14 cellular contexts compared by ENCODE assay signal in genomic region chr20:58054082-58054481, GRCh38.
"Had no signal": no experiment of that assay in that cellular context is flagged by ENCODE, and none has a peak within 500 bp of the region (broad histone marks: within the 10 kb centered on the region; RNA-seq: fewer than 3 reads in every experiment).

No MANE protein-coding gene starts in this region.

- H3K27ac Mint-ChIP-seq: dendritic cell treated with granulocyte-macrophage colony-stimulating factor and Interleukin-4, amounts not matched to agents 40 ng/mL and 50 ng/mL, for 4 days; effector memory CD8-positive, alpha-beta T cell had no signal

- H3K4me3 Mint-ChIP-seq: dendritic cell treated with granulocyte-macrophage colony-stimulating factor and Interleukin-4, amounts not matched to agents 40 ng/mL and 50 ng/mL, for 4 days; effector memory CD8-positive, alpha-beta T cell; naive B cell had no signal

- DNase-seq: cerebellar nuclear complex; effector memory CD8-positive, alpha-beta T cell; foreskin keratinocyte; kidney glomerular epithelial cell; naive B cell; stimulated activated CD4-positive, alpha-beta T cell treated with anti-CD3 and anti-CD28 coated beads, Interleukin-2, amount 100 ng/mL, for 48 hours; stimulated activated naive CD4-positive, alpha-beta T cell treated with Interleukin-2 at 50 U/mL for 16 hours; upper lobe of right lung had no signal

- H3K9me3 Mint-ChIP-seq: dendritic cell treated with granulocyte-macrophage colony-stimulating factor and Interleukin-4, amounts not matched to agents 40 ng/mL and 50 ng/mL, for 4 days; effector memory CD8-positive, alpha-beta T cell had no signal

- H3K4me1 Mint-ChIP-seq: naive B cell had no signal

- H3K4me3 ChIP-seq: heart left ventricle, right atrium auricular region, smooth muscle cell, tibial artery, upper lobe of right lung had no signal

- H3K36me3 Mint-ChIP-seq: naive B cell had no signal

- H3K27ac ChIP-seq: foreskin keratinocyte, neutrophil, tibial artery, upper lobe of right lung had no signal

- H3K4me1 ChIP-seq: foreskin keratinocyte had no signal

- H3K27me3 ChIP-seq: heart left ventricle, right atrium auricular region, upper lobe of right lung had no signal

- H3K9me3 ChIP-seq: neutrophil, right atrium auricular region, upper lobe of right lung had no signal

- H3K36me3 ChIP-seq: heart left ventricle, neutrophil, right atrium auricular region, tibial artery, upper lobe of right lung had no signal
